In the genomic region with DNA sequence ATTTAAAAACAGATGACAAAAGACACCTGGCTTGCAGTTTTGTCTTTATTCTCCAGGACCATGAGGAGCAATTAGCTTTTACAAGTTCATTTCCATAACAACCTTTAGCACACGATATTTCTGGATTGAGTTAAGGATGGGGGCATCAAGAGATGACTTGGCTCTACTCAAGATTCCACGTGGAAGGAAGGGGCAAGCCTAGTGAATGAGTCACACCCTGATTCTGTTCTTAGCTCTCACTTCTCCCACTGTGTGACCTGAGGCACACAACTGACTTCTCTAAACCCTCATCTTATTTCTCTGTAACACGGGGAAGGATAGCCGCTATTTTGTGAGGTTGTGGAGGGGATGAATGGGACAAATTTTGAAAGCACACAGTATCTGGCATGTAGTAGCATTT, we compare ENCODE assay signal across 20 cellular contexts.
DNase-seq lines count a peak whose midpoint lies in the region; ATAC-seq and TF ChIP-seq lines count a peak whose summit lies in the region.
"Had no signal": no experiment of that assay in that cellular context is flagged by ENCODE, and none has a peak within 500 bp of the region (broad histone marks: within the 10 kb centered on the region; RNA-seq: fewer than 3 reads in every experiment).

No MANE protein-coding gene starts in this region.

- no peak for ATAC-seq in natural killer cell
- no peak for ATAC-seq in HG03175 (IDR thresholded peaks at IDR 0.05; ENCODE audit: unreplicated experiment)
- ATAC-seq: activated CD8-positive, alpha-beta T cell treated with anti-CD3 and anti-CD28 coated beads, Interleukin-2, amount 10 ng/mL, durations not matched to agents 7 days and 5 days; activated naive CD4-positive, alpha-beta T cell treated with anti-CD3 and anti-CD28 coated beads, Interleukin-2, amount 50 U/mL, for 72 hours had no signal

- H3K9me3 Mint-ChIP-seq in natural killer cell, result no peaks in the 10 kb centered on the region
- H3K9me3 Mint-ChIP-seq: T-helper 2 cell treated with Interferon-gamma antibody and Interleukin-4, amounts not matched to agents 5 μg/mL and 100 μg/mL, for 36 hours had no signal

- no peak overlapping the region for H3K4me3 Mint-ChIP-seq in natural killer cell
- H3K4me3 Mint-ChIP-seq: activated CD8-positive, alpha-beta T cell treated with anti-CD3 and anti-CD28 coated beads, Interleukin-2, amount 10 ng/mL, durations not matched to agents 7 days and 5 days; naive B cell; T-helper 2 cell treated with Interferon-gamma antibody and Interleukin-4, amounts not matched to agents 5 μg/mL and 100 μg/mL, for 36 hours had no signal

- intact Hi-C loops in natural killer cell (cut with micrococcal nuclease), result no loop called here

- H3K27ac Mint-ChIP-seq in natural killer cell, result no peak overlapping the region
- H3K27ac Mint-ChIP-seq: activated CD8-positive, alpha-beta T cell treated with anti-CD3 and anti-CD28 coated beads, Interleukin-2, amount 10 ng/mL, durations not matched to agents 7 days and 5 days; activated naive CD4-positive, alpha-beta T cell treated with anti-CD3 and anti-CD28 coated beads, Interleukin-2, amount 50 U/mL, for 72 hours; naive B cell; T-helper 2 cell treated with Interferon-gamma antibody and Interleukin-4, amounts not matched to agents 5 μg/mL and 100 μg/mL, for 36 hours had no signal

- no peaks in the 10 kb centered on the region for H3K36me3 Mint-ChIP-seq in natural killer cell
- H3K36me3 Mint-ChIP-seq: activated naive CD4-positive, alpha-beta T cell treated with anti-CD3 and anti-CD28 coated beads, Interleukin-2, amount 50 U/mL, for 72 hours; naive B cell had no signal

- no peak for TF ChIP-seq CTCF in natural killer cell (IDR thresholded peaks at IDR 0.05)

- no peaks in the 10 kb centered on the region for H3K4me1 Mint-ChIP-seq in natural killer cell
- H3K4me1 Mint-ChIP-seq: naive B cell had no signal

- H3K27me3 Mint-ChIP-seq in natural killer cell (ENCODE audit: low read depth in 2 of 2), result peaks cover 15 to 37% of the 10 kb centered on the region in 2 donors

- DNase-seq in Daoy (ENCODE audit: low read depth) (peak; percentile 36), HT1080 (ENCODE audit: low read depth) (peak; percentile 72), astrocyte of the hippocampus (ENCODE audit: low read depth, low spot score) (peak; percentile 45), myocyte (ENCODE audit: low read depth) (peak; percentile 50), DMS 273 treated with DMSO at 0.1 percent for 48 hours (lab: John Stamatoyannopoulos, UW) (no peak), natural killer cell (no peak)
- no peak for DNase-seq in stimulated activated CD4-positive, alpha-beta T cell treated with anti-CD3 and anti-CD28 coated beads, Interleukin-2, amount 100 ng/mL, for 24 hours
- DNase-seq: activated CD4-positive, alpha-beta T cell treated with anti-CD3 and anti-CD28 coated beads for 4 hours; activated CD8-positive, alpha-beta T cell treated with anti-CD3 and anti-CD28 coated beads, Interleukin-2, amount 10 ng/mL, durations not matched to agents 7 days and 5 days; activated effector memory CD4-positive, alpha-beta T cell treated with Interleukin-2 at 50 U/mL for 16 hours; GDM1; naive B cell; NCI-H1105; NCI-H187; NCI-H510A; sigmoid colon; stimulated activated CD4-positive, alpha-beta T cell treated with anti-CD3 and anti-CD28 coated beads, Interleukin-4, amount 100 ng/mL, for 4 hours had no signal

Comparison
In these comparisons a context has a peak if more than half of its experiments do, and no peak if none do; other contexts are left out.
1. DNase-seq: peak in Daoy (single experiment), HT1080 (single experiment), astrocyte of the hippocampus (single experiment) and myocyte (single experiment); none in DMS 273 treated with DMSO at 0.1 percent for 48 hours (single experiment), stimulated activated CD4-positive, alpha-beta T cell treated with anti-CD3 and anti-CD28 coated beads, Interleukin-2, amount 100 ng/mL, for 24 hours (0 of 2) and natural killer cell (single experiment).